In genomic region chr19:38649305-38650179, GRCh38 we compare ENCODE assay signal across 8 cellular contexts. TPM values are rescaled to one million over a fixed set of nuclear protein-coding genes. Genes with fewer than 3 reads are reported as not detected.
DNase-seq lines count a peak whose midpoint lies in the region; ATAC-seq, FAIRE-seq and TF ChIP-seq lines count a peak whose summit lies in the region.

No MANE protein-coding gene starts in this region.

- no peaks in the 10 kb centered on the region for H3K36me3 ChIP-seq in BJ (ENCODE audit: control insufficient read depth, insufficient read depth, low read length)
- H3K36me3 ChIP-seq in adipocyte (ENCODE audit: control insufficient read depth, insufficient read depth, low read length, severe bottlenecking): peaks cover 3% of the 10 kb centered on the region
- no peaks in the 10 kb centered on the region for H3K36me3 ChIP-seq in iPS-18a (ENCODE audit: control insufficient read depth, low read depth, low read length)

- peak overlapping the region; percentile 94 for H3K4me3 Mint-ChIP-seq in stimulated activated memory B cell treated with anti-CD40 and anti-IgM and Interleukin-4, amounts not matched to agents 10 μg/mL and 1 μg/mL and 100 μg/mL, for 72 hours

- peak overlapping the region; percentile 100 for H3K9ac ChIP-seq in adipocyte (ENCODE audit: low read length)
- peak overlapping the region; percentile 94 for H3K9ac ChIP-seq in iPS-18a (ENCODE audit: low read length)

- H3K4me1 Mint-ChIP-seq in stimulated activated memory B cell treated with anti-CD40 and anti-IgM and Interleukin-4, amounts not matched to agents 10 μg/mL and 1 μg/mL and 100 μg/mL, for 72 hours: peaks cover 46% of the 10 kb centered on the region

- H3K36me3 Mint-ChIP-seq in stimulated activated memory B cell treated with anti-CD40 and anti-IgM and Interleukin-4, amounts not matched to agents 10 μg/mL and 1 μg/mL and 100 μg/mL, for 72 hours: peaks cover 18% of the 10 kb centered on the region

- peak overlapping the region; percentile 80 for H3K27ac Mint-ChIP-seq in stimulated activated memory B cell treated with anti-CD40 and anti-IgM and Interleukin-4, amounts not matched to agents 10 μg/mL and 1 μg/mL and 100 μg/mL, for 72 hours

- H3K27me3 ChIP-seq in BJ (ENCODE audit: control insufficient read depth, insufficient read depth, low read length) (no peaks in the 10 kb centered on the region), adipocyte (replicated peaks; ENCODE audit: control insufficient read depth, insufficient read depth, low read length) (no peaks in the 10 kb centered on the region), iPS-18a (ENCODE audit: control insufficient read depth, insufficient read depth, low read length) (no peaks in the 10 kb centered on the region)

- peak; percentile 16 for FAIRE-seq in HTR-8/SVneo (lab: Jason Lieb, UNC)

- no peak for TF ChIP-seq CTCF in BJ (IDR thresholded peaks at IDR 0.05; ENCODE audit: insufficient read depth, low read depth, low read length)

- H3K4me3 ChIP-seq in BJ (ENCODE audit: low read depth, low read length) (peak overlapping the region; percentile 100), adipocyte (ENCODE audit: low read length) (peak overlapping the region; percentile 100), iPS-18a (ENCODE audit: low read length) (peak overlapping the region; percentile 96)

- no peaks in the 10 kb centered on the region for H3K9me3 Mint-ChIP-seq in stimulated activated memory B cell treated with anti-CD40 and anti-IgM and Interleukin-4, amounts not matched to agents 10 μg/mL and 1 μg/mL and 100 μg/mL, for 72 hours

- POLR2A ChIA-PET in BJ (lab: Charles Lee): interaction anchor here (0.5 to 1.3 kb wide), 5 partner anchors 10 to 202 kb away, joined by 3 to 11 read pairs (median 4); no protein-coding TSS in a partner anchor

- ATAC-seq in stimulated activated memory B cell treated with anti-CD40 and anti-IgM and Interleukin-4, amounts not matched to agents 10 μg/mL and 1 μg/mL and 100 μg/mL, for 72 hours: no peak
- no peak for ATAC-seq in GM21723 (IDR thresholded peaks at IDR 0.05; ENCODE audit: unreplicated experiment)
- ATAC-seq in GM21515 (IDR thresholded peaks at IDR 0.05; ENCODE audit: unreplicated experiment): no peak

- H3K4me1 ChIP-seq in adipocyte (ENCODE audit: control insufficient read depth, insufficient read depth, low read length) (peaks cover 49% of the 10 kb centered on the region), iPS-18a (ENCODE audit: control insufficient read depth, low read depth, low read length) (peaks cover 37% of the 10 kb centered on the region)

- DNase-seq in BJ (ENCODE audit: low read depth): no peak
- no peak for DNase-seq in HTR-8/SVneo (ENCODE audit: insufficient read length, low spot score)
- peak; percentile 46 for DNase-seq in adipocyte (ENCODE audit: low read depth)
- no peak for DNase-seq in NCI-H1694 (lab: John Stamatoyannopoulos, UW)

- CTCF ChIA-PET in BJ (lab: Yijun Ruan, JAX): interaction anchor here (0.7 to 1.4 kb wide), 7 partner anchors 10 to 74 kb away, joined by 3 to 7 read pairs (median 3); no protein-coding TSS in a partner anchor

- no peaks in the 10 kb centered on the region for H3K9me3 ChIP-seq in adipocyte (ENCODE audit: control insufficient read depth, low read length)
- no peaks in the 10 kb centered on the region for H3K9me3 ChIP-seq in iPS-18a (ENCODE audit: control insufficient read depth, low read depth, low read length)

- H3K27ac ChIP-seq in iPS-18a (ENCODE audit: low read length): no peak overlapping the region

- no peaks in the 10 kb centered on the region for H3K27me3 Mint-ChIP-seq in stimulated activated memory B cell treated with anti-CD40 and anti-IgM and Interleukin-4, amounts not matched to agents 10 μg/mL and 1 μg/mL and 100 μg/mL, for 72 hours

RNA-seq across cellular contexts. Expression of gene ACTN4, which starts 2.1 kb away (rescaled TPM):
- 592 and 970 TPM in 2 replicates for polyA plus RNA-seq in BJ (2011; rRNA removed)
- polyA minus RNA-seq in BJ (2011; rRNA and poly(A)+ RNA removed): 439 and 477 TPM in 2 replicates

RNA-seq across cellular contexts. Expression of gene EIF3K, which starts 30.6 kb away (rescaled TPM):
- polyA plus RNA-seq in BJ (2011; rRNA removed): 230 and 357 TPM in 2 replicates
- polyA minus RNA-seq in BJ (2011; rRNA and poly(A)+ RNA removed): 285 and 376 TPM in 2 replicates

RNA-seq across cellular contexts. Expression of gene MAP4K1, which starts 31.8 kb away (rescaled TPM):
- polyA plus RNA-seq in BJ (2011; rRNA removed): 0.18 and 0.25 TPM in 2 replicates
- not detected in 2 replicates for polyA minus RNA-seq in BJ (2011; rRNA and poly(A)+ RNA removed)
